Comparison of ENCODE assay signal across 8 cellular contexts in the genomic region with DNA sequence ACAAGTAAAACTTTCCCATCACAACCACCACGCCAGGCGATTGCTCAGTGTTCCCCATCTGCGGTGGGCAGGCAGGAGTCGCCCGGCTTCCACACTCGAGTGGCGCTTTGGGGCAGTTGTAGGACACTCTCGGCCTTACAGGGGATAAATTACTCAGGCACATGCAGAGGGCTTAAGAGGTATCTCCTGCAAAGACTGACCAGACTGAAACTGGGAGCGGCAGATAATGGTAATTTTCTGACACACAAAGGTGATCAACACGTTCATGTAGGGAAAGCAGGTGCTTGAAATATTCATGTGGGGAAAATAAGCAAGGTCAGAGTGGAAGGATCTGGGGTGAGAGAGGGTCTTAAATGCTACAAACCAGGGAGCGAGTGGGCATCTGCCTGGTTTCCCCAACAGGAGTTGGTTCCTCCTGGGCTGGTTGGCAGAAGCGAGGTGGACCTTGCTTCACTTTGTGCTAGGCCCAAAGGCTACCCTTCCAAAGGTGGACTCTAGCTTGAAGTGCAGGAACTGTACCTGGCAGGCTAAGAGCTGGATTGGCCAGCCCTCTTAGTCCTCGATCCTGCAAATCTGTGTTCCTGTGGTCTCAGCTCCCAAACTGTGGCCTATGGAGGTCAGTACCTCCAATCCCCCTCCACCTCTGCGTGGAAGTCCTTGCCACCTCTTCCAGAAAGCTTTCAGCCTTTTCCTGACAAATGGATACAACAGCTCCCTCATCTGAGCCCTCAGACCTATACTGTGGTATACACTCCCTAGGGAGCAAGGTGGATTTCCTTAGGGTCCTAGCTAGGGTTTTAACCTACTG.
DNase-seq lines count a peak whose midpoint lies in the region; ATAC-seq and TF ChIP-seq lines count a peak whose summit lies in the region.

No MANE protein-coding gene starts in this region.

- no peaks in the 10 kb centered on the region for H3K9me3 ChIP-seq in HUES6 (ENCODE audit: control insufficient read depth, insufficient read depth, low read depth, low read length)
- H3K9me3 ChIP-seq in muscle layer of duodenum (ENCODE audit: control insufficient read depth in 1 of 2, low read length in 2 of 2) = no peaks in the 10 kb centered on the region

- H3K36me3 ChIP-seq in HUES6 (ENCODE audit: control insufficient read depth, insufficient read depth, low read length) (peaks cover 14% of the 10 kb centered on the region), muscle layer of duodenum (ENCODE audit: control insufficient read depth in 1 of 2, insufficient read depth in 2 of 2, low read length in 2 of 2) (peaks cover 7 to 12% of the 10 kb centered on the region in 2 donors)

- TF ChIP-seq CTCF in AG09309 (IDR thresholded peaks at IDR 0.05; ENCODE audit: control insufficient read depth, insufficient read depth, low read depth, low read length, missing control alignments) = no peak

- ATAC-seq in GM18909 (IDR thresholded peaks at IDR 0.05; ENCODE audit: poor library complexity, unreplicated experiment) = no peak
- ATAC-seq in HG02610 (IDR thresholded peaks at IDR 0.05; ENCODE audit: unreplicated experiment) = no peak

- H3K4me3 ChIP-seq in AG09309 (ENCODE audit: control insufficient read depth, low read depth, low read length) (peak overlapping the region; percentile 73), HUES6 (ENCODE audit: low read depth, low read length) (peak overlapping the region; percentile 81), muscle layer of duodenum (ENCODE audit: low read depth in 1 of 2, low read length in 2 of 2) (peak overlapping the region in 1 of 2 donors; percentile 73)

- peaks cover 18% of the 10 kb centered on the region for H3K4me1 ChIP-seq in HUES6 (ENCODE audit: control insufficient read depth, insufficient read depth, low read length)
- peaks cover 15 to 29% of the 10 kb centered on the region in 2 donors for H3K4me1 ChIP-seq in muscle layer of duodenum (ENCODE audit: control insufficient read depth in 1 of 2, insufficient read depth in 2 of 2, low read length in 2 of 2)

- H3K9ac ChIP-seq in HUES6 (ENCODE audit: low read length) = peak overlapping the region; percentile 89

- DNase-seq in AG09309 (ENCODE audit: low read depth) (no peak), caudate nucleus (lab: John Stamatoyannopoulos, UW) (peak in 1 of 61 donors; percentile 37), AG08396 (ENCODE audit: low spot score) (no peak), activated gamma-delta T cell treated with Interleukin-2 at 50 U/mL for 16 hours (no peak)

- H3K27ac ChIP-seq in HUES6 (ENCODE audit: low read depth, low read length) (no peak overlapping the region), caudate nucleus (ENCODE audit: low read depth, low read length) (peak overlapping the region; percentile 90), muscle layer of duodenum (ENCODE audit: low read length) (peak overlapping the region; percentile 45)

- H3K27me3 ChIP-seq in HUES6 (ENCODE audit: control insufficient read depth, insufficient read depth, low read length) = no peaks in the 10 kb centered on the region
- no peaks in the 10 kb centered on the region for H3K27me3 ChIP-seq in muscle layer of duodenum (ENCODE audit: low read depth, low read length)
